ENCODE assay signal across 22 cellular contexts in genomic region chrX:19616959-19617358, GRCh38.
DNase-seq lines count a peak whose midpoint lies in the region; ATAC-seq and TF ChIP-seq lines count a peak whose summit lies in the region.
"Had no signal": no experiment of that assay in that cellular context is flagged by ENCODE, and none has a peak within 500 bp of the region (broad histone marks: within the 10 kb centered on the region; RNA-seq: fewer than 3 reads in every experiment).

No MANE protein-coding gene starts in this region.

- H3K4ac ChIP-seq in H9 (ENCODE audit: low read depth, low read length): no peak overlapping the region

- no peaks in the 10 kb centered on the region for H3K27me3 Mint-ChIP-seq in CD4-positive, alpha-beta T cell
- no peaks in the 10 kb centered on the region; the same call in 1 of the 2 replicates for H3K27me3 Mint-ChIP-seq in HFFc6 (ENCODE audit: insufficient read depth)
- no peaks in the 10 kb centered on the region; the same call in 1 of the 2 replicates for H3K27me3 Mint-ChIP-seq in H9 (ENCODE audit: low read depth)

- H3K27ac Mint-ChIP-seq in CD4-positive, alpha-beta T cell: peak overlapping the region; percentile 79
- H3K27ac Mint-ChIP-seq in HFFc6 (peak overlapping the region; percentile 72), H9 (no peak overlapping the region)

- no CpG with 5 or more reads among the region's 1 CpG for WGBS in H9 (ENCODE audit: extremely low coverage, insufficient read length, low lambda C conversion rate)

- POLR2A ChIA-PET in CD4-positive, alpha-beta T cell (lab: Charles Lee): no interaction called here

- no peak overlapping the region for H3K14ac ChIP-seq in H9 (ENCODE audit: insufficient read depth, low read length)

- no peak overlapping the region for H3K23ac ChIP-seq in H9 (ENCODE audit: insufficient read length, low read depth, low read length)

- H4K20me1 ChIP-seq in osteoblast (ENCODE audit: insufficient read depth, low read length) (no peaks in the 10 kb centered on the region), H9 (ENCODE audit: control insufficient read depth, insufficient read depth, insufficient read length) (no peaks in the 10 kb centered on the region)

- H3K4me3 Mint-ChIP-seq in CD4-positive, alpha-beta T cell: no peak overlapping the region
- H3K4me3 Mint-ChIP-seq in HFFc6 (no peak overlapping the region), H9 (no peak overlapping the region)

- no peaks in the 10 kb centered on the region for H3K9me3 ChIP-seq in CD4-positive, alpha-beta T cell (ENCODE audit: control insufficient read depth, low read length)
- H3K9me3 ChIP-seq in osteoblast (ENCODE audit: low read depth, low read length) (no peaks in the 10 kb centered on the region), H9 (ENCODE audit: control insufficient read depth, low read depth, low read length) (peaks cover 48% of the 10 kb centered on the region)
- H3K9me3 ChIP-seq: BE2C, SK-N-SH, vagina had no signal

- H3K36me3 ChIP-seq in osteoblast (ENCODE audit: insufficient read depth, low read length): no peaks in the 10 kb centered on the region
- H3K36me3 ChIP-seq: BE2C, vagina had no signal

- H2BK12ac ChIP-seq in H9 (ENCODE audit: insufficient read length, low read depth, low read length): no peak overlapping the region

- ATAC-seq in CD4-positive, alpha-beta T cell (ENCODE audit: poor library complexity): no peak
- no peak for ATAC-seq in foreskin keratinocyte
- ATAC-seq: PC-3 had no signal

- H3K9ac ChIP-seq in H9 (ENCODE audit: extremely low read depth, insufficient read length, low read length): no peak overlapping the region
- H3K9ac ChIP-seq: SK-N-SH had no signal

- no peak overlapping the region for H4K8ac ChIP-seq in H9 (replicated peaks; ENCODE audit: insufficient read length, low read depth, low read length)

- no peak overlapping the region for H2BK120ac ChIP-seq in H9 (ENCODE audit: low read depth, low read length, poor library complexity, severe bottlenecking)

- no peak overlapping the region for H4K91ac ChIP-seq in H9 (ENCODE audit: insufficient read length, low read depth, low read length)

- no peaks in the 10 kb centered on the region for H3K23me2 ChIP-seq in H9 (ENCODE audit: insufficient read length, low read depth, low read length, poor library complexity, severe bottlenecking)

- intact Hi-C loops in CD4-positive, alpha-beta T cell (cut with DNase I, micrococcal nuclease): no loop called here

- H3K27me3 ChIP-seq in CD4-positive, alpha-beta T cell (ENCODE audit: control insufficient read depth, insufficient read depth, low read length): no peaks in the 10 kb centered on the region
- H3K27me3 ChIP-seq in osteoblast (ENCODE audit: insufficient read depth, low read length): no peaks in the 10 kb centered on the region
- no peaks in the 10 kb centered on the region for H3K27me3 ChIP-seq in foreskin keratinocyte
- H3K27me3 ChIP-seq in H9 (ENCODE audit: insufficient read depth, low read length): no peaks in the 10 kb centered on the region
- H3K27me3 ChIP-seq: BE2C, vagina had no signal

- H2AK5ac ChIP-seq in H9 (ENCODE audit: insufficient read length, low read length): no peak overlapping the region

- H3T11ph ChIP-seq in H9 (ENCODE audit: low read length): no peak overlapping the region

- no peak overlapping the region for H2AFZ ChIP-seq in osteoblast (ENCODE audit: low read length)
- H2AFZ ChIP-seq in H9 (ENCODE audit: low read length): no peak overlapping the region

- H3K4me1 Mint-ChIP-seq in CD4-positive, alpha-beta T cell (ENCODE audit: low read depth): peaks cover 39% of the 10 kb centered on the region
- H3K4me1 Mint-ChIP-seq in HFFc6 (ENCODE audit: low read depth): peaks cover 26% of the 10 kb centered on the region
- H3K4me1 Mint-ChIP-seq in H9: no peaks in the 10 kb centered on the region

- no peak overlapping the region for H3K18ac ChIP-seq in H9 (ENCODE audit: insufficient read length, low read depth, low read length)

- H2BK20ac ChIP-seq in H9 (ENCODE audit: low read depth, low read length, poor library complexity, severe bottlenecking): no peak overlapping the region

- no peaks in the 10 kb centered on the region for H3K9me3 Mint-ChIP-seq in CD4-positive, alpha-beta T cell
- H3K9me3 Mint-ChIP-seq in HFFc6: no peaks in the 10 kb centered on the region; the same call in 1 of the 2 replicates
- H3K9me3 Mint-ChIP-seq in H9: peaks cover 63 to 65% of the 10 kb centered on the region in 2 experiments

- no peaks in the 10 kb centered on the region for H3K79me1 ChIP-seq in H9 (ENCODE audit: insufficient read depth, low read depth, low read length, poor library complexity, severe bottlenecking)

- H3K4me1 ChIP-seq in osteoblast (ENCODE audit: insufficient read depth, low read length): peaks cover 14% of the 10 kb centered on the region
- H3K4me1 ChIP-seq in foreskin keratinocyte: no peaks in the 10 kb centered on the region
- H3K4me1 ChIP-seq in H9 (ENCODE audit: insufficient read depth, low read length): no peaks in the 10 kb centered on the region
- H3K4me1 ChIP-seq: BE2C had no signal

- TF ChIP-seq CTCF in CD4-positive, alpha-beta T cell (IDR thresholded peaks at IDR 0.05): no peak
- TF ChIP-seq CTCF in HFFc6 (IDR thresholded peaks at IDR 0.05): no peak
- TF ChIP-seq CTCF in osteoblast (IDR thresholded peaks at IDR 0.05; ENCODE audit: extremely low read depth, low read depth, low read length): no peak
- TF ChIP-seq CTCF in foreskin keratinocyte (conservative IDR thresholded peaks at IDR 0.05): no peak
- TF ChIP-seq CTCF in H9 (conservative IDR thresholded peaks at IDR 0.05): no peak

- H2BK5ac ChIP-seq in H9 (ENCODE audit: insufficient read length, low read length): no peak overlapping the region

- H3K79me2 ChIP-seq in osteoblast (ENCODE audit: insufficient read depth, low read length): peaks cover 4% of the 10 kb centered on the region
- H3K79me2 ChIP-seq in H9 (ENCODE audit: insufficient read depth, low read length): no peaks in the 10 kb centered on the region

- H3K56ac ChIP-seq in H9 (ENCODE audit: insufficient read length, low read depth, low read length): no peak overlapping the region

- CTCF ChIA-PET in CD4-positive, alpha-beta T cell (lab: Charles Lee): interaction anchor here (0.6 to 1.0 kb wide), 2 partner anchors 23 to 30 kb away, joined by 4 read pairs; no protein-coding TSS in a partner anchor

- no peak overlapping the region for H3K27ac ChIP-seq in CD4-positive, alpha-beta T cell (ENCODE audit: low read depth, low read length)
- peak overlapping the region; percentile 36 for H3K27ac ChIP-seq in osteoblast (ENCODE audit: low read depth, low read length)
- no peak overlapping the region for H3K27ac ChIP-seq in foreskin keratinocyte
- H3K27ac ChIP-seq in H9 (ENCODE audit: insufficient read length, low read depth, low read length): no peak overlapping the region
- H3K27ac ChIP-seq: dorsolateral prefrontal cortex, vagina had no signal

- no peak overlapping the region for H4K5ac ChIP-seq in H9 (ENCODE audit: insufficient read length, low read depth, low read length)

- H2BK15ac ChIP-seq in H9 (ENCODE audit: low read depth, low read length): no peak overlapping the region

- H3K36me3 Mint-ChIP-seq in CD4-positive, alpha-beta T cell (ENCODE audit: low read depth): peaks cover 27% of the 10 kb centered on the region
- H3K36me3 Mint-ChIP-seq in HFFc6 (ENCODE audit: low read depth) (no peaks in the 10 kb centered on the region), H9 (ENCODE audit: insufficient read depth in 1 of 3, low read depth in 3 of 3) (peaks cover 0 to 4% (median 2%) of the 10 kb centered on the region in 3 experiments; a peak in 2 of 7 replicates)

- no peak for DNase-seq in CD4-positive, alpha-beta T cell
- DNase-seq in HFFc6 (peak; percentile 49), dermis blood vessel endothelial cell (peak; percentile 23), osteoblast (ENCODE audit: insufficient read length, low spot score, missing footprints) (no peak), foreskin keratinocyte (no peak), SHP77 (lab: John Stamatoyannopoulos, UW) (no peak), H9 (no peak)
- DNase-seq: activated CD4-positive, CD25-positive, alpha-beta regulatory T cell treated with anti-CD3 and anti-CD28 coated beads, Interleukin-2, amount 50 U/mL, for 72 hours; activated CD8-positive, alpha-beta memory T cell treated with anti-CD3 and anti-CD28 coated beads, Interleukin-2, amount 50 U/mL, for 4 hours; BE2C; dorsolateral prefrontal cortex; erythroblast; head of caudate nucleus; NCI-H1436 treated with DMSO at 0.1 percent for 48 hours; NCI-H2171 treated with DMSO at 0.1 percent for 48 hours; NCI-H82; PC-3; SK-N-SH; stimulated activated CD4-positive, alpha-beta T cell treated with anti-CD3 and anti-CD28 coated beads, Interleukin-2, amount 100 ng/mL, for 48 hours; T1000 had no signal

- no peak overlapping the region for H3K4me3 ChIP-seq in osteoblast (ENCODE audit: insufficient read depth, low read length)
- H3K4me3 ChIP-seq: dorsolateral prefrontal cortex, lung, vagina had no signal

- no peak overlapping the region for H3K4me2 ChIP-seq in osteoblast (ENCODE audit: insufficient read depth, low read length)
- no peak overlapping the region for H3K4me2 ChIP-seq in H9 (ENCODE audit: insufficient read depth, insufficient read length, low read length)
- H3K4me2 ChIP-seq: SK-N-SH had no signal

Comparison
In these comparisons a context has a peak if more than half of its experiments do, and no peak if none do; other contexts are left out.
1. DNase-seq: peak in HFFc6 (single experiment) and dermis blood vessel endothelial cell (single experiment); none in CD4-positive, alpha-beta T cell (0 of 10), osteoblast (single experiment), foreskin keratinocyte (0 of 2), SHP77 (0 of 2) and H9 (single experiment).
2. H3K27ac Mint-ChIP-seq: peak in CD4-positive, alpha-beta T cell (single experiment) and HFFc6 (single experiment); none in H9 (0 of 3).